8 cellular contexts compared by ENCODE assay signal in the genomic region with DNA sequence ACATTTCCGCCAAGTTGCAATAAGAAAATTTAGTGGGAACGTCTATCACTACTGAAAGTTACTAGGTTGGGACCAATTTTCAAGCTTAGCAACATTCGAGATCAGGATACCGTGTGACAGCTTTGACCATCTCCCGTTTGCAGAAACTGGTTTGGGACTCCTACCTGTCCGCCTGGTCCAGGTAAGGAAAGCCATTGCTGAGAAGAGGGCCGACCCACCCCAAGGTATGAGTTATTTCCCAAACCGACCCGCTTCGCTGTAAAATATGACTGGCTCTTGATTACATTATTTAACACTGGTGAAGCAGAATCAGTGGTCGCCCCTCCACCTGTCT. TPM values are rescaled to one million over a fixed set of nuclear protein-coding genes. Genes with fewer than 3 reads are reported as not detected.
DNase-seq lines count a peak whose midpoint lies in the region; ATAC-seq and TF ChIP-seq lines count a peak whose summit lies in the region.

No MANE protein-coding gene starts in this region.

- H3K36me3 ChIP-seq in kidney epithelial cell (ENCODE audit: control insufficient read depth, insufficient read depth, low read length) (no peaks in the 10 kb centered on the region), testis (ENCODE audit: low read depth, missing control alignments) (no peaks in the 10 kb centered on the region)

- no peak for TF ChIP-seq POLR2A in testis (IDR thresholded peaks at IDR 0.05)

- H3K36me3 Mint-ChIP-seq in activated CD8-positive, alpha-beta memory T cell treated with anti-CD3 and anti-CD28 coated beads, Interleukin-2, amount 10 ng/mL, durations not matched to agents 7 days and 5 days: peaks cover 1% of the 10 kb centered on the region
- peaks cover 11 to 12% of the 10 kb centered on the region in 2 donors for H3K36me3 Mint-ChIP-seq in activated naive CD4-positive, alpha-beta T cell treated with anti-CD3 and anti-CD28 coated beads, Interleukin-2, amount 50 U/mL, for 72 hours

- intact Hi-C loops in testis (cut with DNase I; ENCODE audit: low total_unique reads): no loop called here

- CTCF ChIA-PET in activated CD8-positive, alpha-beta memory T cell treated with anti-CD3 and anti-CD28 coated beads, Interleukin-2, amount 10 ng/mL, durations not matched to agents 7 days and 5 days (lab: Charles Lee): interaction anchor here (0.6 to 1.3 kb wide), 5 partner anchors 18 to 47 kb away, joined by 3 to 7 read pairs (median 3); no protein-coding TSS in a partner anchor

- TF ChIP-seq CTCF in kidney epithelial cell (IDR thresholded peaks at IDR 0.05; ENCODE audit: insufficient read depth, low read length, poor library complexity, severe bottlenecking): no peak
- TF ChIP-seq CTCF in testis (IDR thresholded peaks at IDR 0.05): no peak

- peaks cover 23% of the 10 kb centered on the region for H3K4me1 Mint-ChIP-seq in activated CD8-positive, alpha-beta memory T cell treated with anti-CD3 and anti-CD28 coated beads, Interleukin-2, amount 10 ng/mL, durations not matched to agents 7 days and 5 days

- no peaks in the 10 kb centered on the region for H3K9me3 Mint-ChIP-seq in activated CD8-positive, alpha-beta memory T cell treated with anti-CD3 and anti-CD28 coated beads, Interleukin-2, amount 10 ng/mL, durations not matched to agents 7 days and 5 days (ENCODE audit: low read depth)
- H3K9me3 Mint-ChIP-seq in activated naive CD4-positive, alpha-beta T cell treated with anti-CD3 and anti-CD28 coated beads, Interleukin-2, amount 50 U/mL, for 72 hours: no peaks in the 10 kb centered on the region

- DNase-seq in activated CD8-positive, alpha-beta memory T cell treated with anti-CD3 and anti-CD28 coated beads, Interleukin-2, amount 10 ng/mL, durations not matched to agents 7 days and 5 days: no peak
- DNase-seq in activated CD8-positive, alpha-beta memory T cell treated with anti-CD3 and anti-CD28 coated beads for 24 hours: no peak
- no peak for DNase-seq in activated naive CD4-positive, alpha-beta T cell treated with anti-CD3 and anti-CD28 coated beads, Interleukin-2, amount 50 U/mL, for 72 hours (ENCODE audit: low spot score in 2 of 2)
- no peak for DNase-seq in kidney epithelial cell (ENCODE audit: low read depth)
- DNase-seq in testis: no peak
- DNase-seq in iPS-NIHi7 (ENCODE audit: extremely low spot score): no peak
- no peak for DNase-seq in NCI-H2081 treated with DMSO at 0.1 percent for 48 hours (lab: John Stamatoyannopoulos, UW)
- no peak for DNase-seq in NCI-H446 treated with DMSO at 0.1 percent for 48 hours (lab: John Stamatoyannopoulos, UW)

- 4% methylated on average over 11 of the region's 11 CpGs for WGBS in testis, 2 donors

- peak overlapping the region; percentile 64 for H3K4me3 ChIP-seq in kidney epithelial cell (ENCODE audit: low read depth, low read length)
- H3K4me3 ChIP-seq in testis: peak overlapping the region; percentile 61 to 88

- H3K4me3 Mint-ChIP-seq in activated CD8-positive, alpha-beta memory T cell treated with anti-CD3 and anti-CD28 coated beads, Interleukin-2, amount 10 ng/mL, durations not matched to agents 7 days and 5 days: peak overlapping the region; percentile 97

- H3K27me3 ChIP-seq in kidney epithelial cell (ENCODE audit: control insufficient read depth, insufficient read depth, low read length) (no peaks in the 10 kb centered on the region), testis (no peaks in the 10 kb centered on the region)

- H3K27ac ChIP-seq in testis: peak overlapping the region; percentile 87 to 92

- no peaks in the 10 kb centered on the region for H3K9me3 ChIP-seq in testis

- peaks cover 10% of the 10 kb centered on the region for H3K4me1 ChIP-seq in testis

- no peak for ATAC-seq in activated CD8-positive, alpha-beta memory T cell treated with anti-CD3 and anti-CD28 coated beads, Interleukin-2, amount 10 ng/mL, durations not matched to agents 7 days and 5 days
- ATAC-seq in activated naive CD4-positive, alpha-beta T cell treated with anti-CD3 and anti-CD28 coated beads, Interleukin-2, amount 50 U/mL, for 72 hours: no peak

- H3K27me3 Mint-ChIP-seq in activated CD8-positive, alpha-beta memory T cell treated with anti-CD3 and anti-CD28 coated beads, Interleukin-2, amount 10 ng/mL, durations not matched to agents 7 days and 5 days: no peaks in the 10 kb centered on the region

- peak overlapping the region; percentile 94 for H3K27ac Mint-ChIP-seq in activated CD8-positive, alpha-beta memory T cell treated with anti-CD3 and anti-CD28 coated beads, Interleukin-2, amount 10 ng/mL, durations not matched to agents 7 days and 5 days
- H3K27ac Mint-ChIP-seq in activated naive CD4-positive, alpha-beta T cell treated with anti-CD3 and anti-CD28 coated beads, Interleukin-2, amount 50 U/mL, for 72 hours: peak overlapping the region; percentile 95 to 99

RNA-seq across cellular contexts. Expression of a gene that starts 0.3 kb away (rescaled TPM):
- total RNA-seq in activated CD8-positive, alpha-beta memory T cell treated with anti-CD3 and anti-CD28 coated beads, Interleukin-2, amount 10 ng/mL, durations not matched to agents 7 days and 5 days: under 1 TPM in 1 of 2 experiments, not detected in 1; 0.18 TPM
- total RNA-seq in activated naive CD4-positive, alpha-beta T cell treated with anti-CD3 and anti-CD28 coated beads, Interleukin-2, amount 50 U/mL, for 72 hours: under 1 TPM in 1 of 2 donors, not detected in 1; 0.35 TPM
- total RNA-seq in kidney epithelial cell (0.07 TPM in 1 of 2 replicates, not detected in the other), testis (10 to 100 TPM; 10.1 to 21.0 TPM)
- polyA plus RNA-seq in testis (ENCODE audit: insufficient read depth, low read depth, low replicate concordance): 22.6 TPM

RNA-seq across cellular contexts. Expression of a gene that starts 0.3 kb away (rescaled TPM):
- total RNA-seq in activated CD8-positive, alpha-beta memory T cell treated with anti-CD3 and anti-CD28 coated beads, Interleukin-2, amount 10 ng/mL, durations not matched to agents 7 days and 5 days: 10 to 100 TPM in 1 of 2 experiments, 1 to 10 TPM in 1; 9.3 to 10.9 TPM
- 10 to 100 TPM; 10.6 to 15.6 TPM for total RNA-seq in activated naive CD4-positive, alpha-beta T cell treated with anti-CD3 and anti-CD28 coated beads, Interleukin-2, amount 50 U/mL, for 72 hours
- 13.3 and 17.6 TPM in 2 replicates for total RNA-seq in kidney epithelial cell
- 10 to 100 TPM; 47.6 to 63.3 TPM for total RNA-seq in testis
- polyA plus RNA-seq in testis (ENCODE audit: insufficient read depth, low read depth, low replicate concordance): 84.9 TPM

RNA-seq across cellular contexts. Expression of a gene that starts 56.0 kb away (rescaled TPM):
- 10 to 100 TPM; 33.7 to 41.6 TPM for total RNA-seq in activated CD8-positive, alpha-beta memory T cell treated with anti-CD3 and anti-CD28 coated beads, Interleukin-2, amount 10 ng/mL, durations not matched to agents 7 days and 5 days
- total RNA-seq in activated naive CD4-positive, alpha-beta T cell treated with anti-CD3 and anti-CD28 coated beads, Interleukin-2, amount 50 U/mL, for 72 hours: 10 to 100 TPM; 18.6 to 20.2 TPM
- total RNA-seq in kidney epithelial cell: 23.0 and 24.0 TPM in 2 replicates
- total RNA-seq in testis: 10 to 100 TPM; 20.3 to 22.1 TPM
- 13.3 TPM for polyA plus RNA-seq in testis (ENCODE audit: insufficient read depth, low read depth, low replicate concordance)

Comparison
In these comparisons a context has a peak if more than half of its experiments do, and no peak if none do; other contexts are left out.
1. RNA of a gene that starts 0.3 kb away (total RNA-seq): 10.1 to 21.0 TPM in testis; 0.35 TPM in activated naive CD4-positive, alpha-beta T cell treated with anti-CD3 and anti-CD28 coated beads, Interleukin-2, amount 50 U/mL, for 72 hours, 0.18 TPM in activated CD8-positive, alpha-beta memory T cell treated with anti-CD3 and anti-CD28 coated beads, Interleukin-2, amount 10 ng/mL, durations not matched to agents 7 days and 5 days and 0.07 TPM in kidney epithelial cell; every median in the first group is over 4 times any median in the second.